ENCODE assay signal across 15 cellular contexts in genomic region chr3:160372780-160373179, GRCh38.
DNase-seq lines count a peak whose midpoint lies in the region; ATAC-seq lines count a peak whose summit lies in the region.
"Had no signal": no experiment of that assay in that cellular context is flagged by ENCODE, and none has a peak within 500 bp of the region (broad histone marks: within the 10 kb centered on the region; RNA-seq: fewer than 3 reads in every experiment).

No MANE protein-coding gene starts in this region.

- no peaks in the 10 kb centered on the region for H3K9me3 Mint-ChIP-seq in activated T-cell treated with anti-CD3 and anti-CD28 coated beads, Interleukin-2, amount 50 U/mL, for 24 hours
- H3K9me3 Mint-ChIP-seq: stimulated activated effector memory CD8-positive, alpha-beta T cell treated with anti-CD3 and anti-CD28 coated beads, Interleukin-12 subunit alpha, Interleukin-12 subunit beta, amount 100 ng/mL, for 72 hours had no signal

- H3K36me3 Mint-ChIP-seq in activated T-cell treated with anti-CD3 and anti-CD28 coated beads, Interleukin-2, amount 50 U/mL, for 24 hours (ENCODE audit: low read depth): peaks cover 45% of the 10 kb centered on the region

- peaks cover 19% of the 10 kb centered on the region for H3K4me1 Mint-ChIP-seq in activated T-cell treated with anti-CD3 and anti-CD28 coated beads, Interleukin-2, amount 50 U/mL, for 24 hours (ENCODE audit: low read depth)
- H3K4me1 Mint-ChIP-seq: stimulated activated effector memory CD8-positive, alpha-beta T cell treated with anti-CD3 and anti-CD28 coated beads, Interleukin-12 subunit alpha, Interleukin-12 subunit beta, amount 100 ng/mL, for 72 hours had no signal

- H3K27me3 Mint-ChIP-seq in activated T-cell treated with anti-CD3 and anti-CD28 coated beads, Interleukin-2, amount 50 U/mL, for 24 hours: no peaks in the 10 kb centered on the region

- H3K4me3 Mint-ChIP-seq in activated T-cell treated with anti-CD3 and anti-CD28 coated beads, Interleukin-2, amount 50 U/mL, for 24 hours: no peak overlapping the region
- H3K4me3 Mint-ChIP-seq: stimulated activated effector memory CD8-positive, alpha-beta T cell treated with anti-CD3 and anti-CD28 coated beads, Interleukin-12 subunit alpha, Interleukin-12 subunit beta, amount 100 ng/mL, for 72 hours had no signal

- ATAC-seq in HG03025 (IDR thresholded peaks at IDR 0.05; ENCODE audit: low FRiP score, unreplicated experiment): no peak
- no peak for ATAC-seq in GM19023 (IDR thresholded peaks at IDR 0.05; ENCODE audit: unreplicated experiment)
- ATAC-seq: foreskin keratinocyte; stimulated activated effector memory CD8-positive, alpha-beta T cell treated with anti-CD3 and anti-CD28 coated beads, Interleukin-12 subunit alpha, Interleukin-12 subunit beta, amount 100 ng/mL, for 72 hours had no signal

- DNase-seq in SIG-M5 treated with dmso at 0.1 percent for 504 hours (lab: John Stamatoyannopoulos, UW; ENCODE audit: unreplicated experiment) (peak; percentile 22), SIG-M5 (lab: John Stamatoyannopoulos, UW) (no peak), NOMO-1 treated with dmso at 0.1 percent for 144 hours (lab: John Stamatoyannopoulos, UW; ENCODE audit: unreplicated experiment) (peak; percentile 61), dedifferentiated amniotic fluid mesenchymal stem cell (ENCODE audit: extremely low spot score) (peak; percentile 31), NCI-H526 (lab: John Stamatoyannopoulos, UW) (no peak)
- DNase-seq in activated T-cell treated with anti-CD3 and anti-CD28 coated beads, Interleukin-2, amount 50 U/mL, for 24 hours: no peak
- DNase-seq: activated CD4-positive, alpha-beta T cell treated with anti-CD3 and anti-CD28 coated beads for 1 hour; Calu3; foreskin keratinocyte; Kasumi-1; NCI-H2029; NCI-H524 had no signal

- no peak overlapping the region for H3K27ac Mint-ChIP-seq in activated T-cell treated with anti-CD3 and anti-CD28 coated beads, Interleukin-2, amount 50 U/mL, for 24 hours
- H3K27ac Mint-ChIP-seq: stimulated activated effector memory CD8-positive, alpha-beta T cell treated with anti-CD3 and anti-CD28 coated beads, Interleukin-12 subunit alpha, Interleukin-12 subunit beta, amount 100 ng/mL, for 72 hours had no signal

Comparison
In these comparisons a context has a peak if more than half of its experiments do, and no peak if none do; other contexts are left out.
1. DNase-seq: peak in SIG-M5 treated with dmso at 0.1 percent for 504 hours (single experiment), NOMO-1 treated with dmso at 0.1 percent for 144 hours (single experiment) and dedifferentiated amniotic fluid mesenchymal stem cell (single experiment); none in SIG-M5 (single experiment), NCI-H526 (0 of 2) and activated T-cell treated with anti-CD3 and anti-CD28 coated beads, Interleukin-2, amount 50 U/mL, for 24 hours (single experiment).